In genomic region chr5:54404568-54404967, GRCh38 we compare ENCODE assay signal across 17 cellular contexts. TPM values are rescaled to one million over a fixed set of nuclear protein-coding genes. Genes with fewer than 3 reads are reported as not detected.
DNase-seq lines count a peak whose midpoint lies in the region; ATAC-seq, FAIRE-seq and TF ChIP-seq lines count a peak whose summit lies in the region.
"Had no signal": no experiment of that assay in that cellular context is flagged by ENCODE, and none has a peak within 500 bp of the region (broad histone marks: within the 10 kb centered on the region; RNA-seq: fewer than 3 reads in every experiment).

No MANE protein-coding gene starts in this region.

- no peak overlapping the region; a peak in 1 of 4 replicates for H4K8ac ChIP-seq in IMR-90 (ENCODE audit: low read depth in 2 of 2, low read length in 2 of 2)

- no peak overlapping the region for H3K4me3 ChIP-seq in AG10803 (ENCODE audit: low read length)
- H3K4me3 ChIP-seq in IMR-90 (ENCODE audit: insufficient read depth, low read depth, low read length): no peak overlapping the region
- no peak overlapping the region for H3K4me3 ChIP-seq in GM12878
- H3K4me3 ChIP-seq in keratinocyte (ENCODE audit: control insufficient read depth in 2 of 3, extremely low read depth in 1 of 3, insufficient read depth in 2 of 3, low read depth in 1 of 3, low read length in 3 of 3): no peak overlapping the region

- H4K20me1 ChIP-seq in IMR-90 (ENCODE audit: insufficient read depth, low read length) (no peaks in the 10 kb centered on the region), GM12878 (ENCODE audit: control insufficient read depth, insufficient read depth) (no peaks in the 10 kb centered on the region), keratinocyte (ENCODE audit: control insufficient read depth, extremely low read depth, insufficient read depth, low read length) (no peaks in the 10 kb centered on the region)

- no peak overlapping the region for H2AFZ ChIP-seq in IMR-90 (replicated peaks; ENCODE audit: low read length, poor library complexity)
- peak overlapping the region; percentile 51 for H2AFZ ChIP-seq in GM12878 (ENCODE audit: control insufficient read depth, low read depth, low read length)
- peak overlapping the region; percentile 44 for H2AFZ ChIP-seq in keratinocyte (ENCODE audit: control insufficient read depth, low read length)

- no peaks in the 10 kb centered on the region for H3K79me1 ChIP-seq in IMR-90 (ENCODE audit: low read depth in 1 of 2, low read length in 2 of 2)

- H3K4me1 ChIP-seq in IMR-90 (ENCODE audit: control insufficient read depth, insufficient read depth, low read length) (no peaks in the 10 kb centered on the region), GM12878 (ENCODE audit: control insufficient read depth, insufficient read depth, low read length) (peaks cover 5% of the 10 kb centered on the region), keratinocyte (ENCODE audit: control insufficient read depth, extremely low read depth, insufficient read depth, low read length) (peaks cover 27% of the 10 kb centered on the region)

- no peak overlapping the region for H3K4me2 ChIP-seq in IMR-90 (ENCODE audit: low read depth, low read length)
- 0 out of 2 replicates have a peak overlapping the region, but pooled peaks have one; percentile 9 for H3K4me2 ChIP-seq in GM12878 (ENCODE audit: control insufficient read depth, insufficient read depth)
- peak overlapping the region; percentile 29 for H3K4me2 ChIP-seq in keratinocyte (ENCODE audit: control insufficient read depth, extremely low read depth, insufficient read depth, low read depth, low read length)

- 0 out of 4 replicates have a peak, but pooled peaks of 1 of the 2 experiments have one; percentile 14 for TF ChIP-seq EP300 in GM12878 (IDR thresholded peaks at IDR 0.05; ENCODE audit: borderline replicate concordance in 1 of 2, control insufficient read depth in 1 of 2, low read depth in 2 of 2, low read length in 2 of 2)

- H3K18ac ChIP-seq in IMR-90 (ENCODE audit: low read depth, low read length): peak overlapping the region; percentile 87

- no peaks in the 10 kb centered on the region for H3K9me3 ChIP-seq in IMR-90 (ENCODE audit: control insufficient read depth, insufficient read depth, low read length)
- H3K9me3 ChIP-seq in GM12878 (replicated peaks; ENCODE audit: control insufficient read depth, insufficient read depth, low read length): no peaks in the 10 kb centered on the region
- no peaks in the 10 kb centered on the region for H3K9me3 ChIP-seq in keratinocyte (ENCODE audit: control insufficient read depth, low read depth, low read length)
- H3K9me3 ChIP-seq: neutrophil had no signal

- peak overlapping the region; percentile 32; the same call in 1 of the 2 replicates for H2BK20ac ChIP-seq in IMR-90 (ENCODE audit: low read depth, low read length)

- H3K14ac ChIP-seq in IMR-90 (replicated peaks; ENCODE audit: low read depth, low read length): peak overlapping the region; percentile 20; the same call in 1 of the 2 replicates

- ATAC-seq in IMR-90 (ENCODE audit: low read depth) (peak; percentile 32), GM12878 (peak; percentile 10; the same call in 1 of the 3 replicates), HG03196 (IDR thresholded peaks at IDR 0.05; ENCODE audit: unreplicated experiment) (no peak)
- ATAC-seq: activated naive CD4-positive, alpha-beta T cell treated with anti-CD3 and anti-CD28 coated beads, Interleukin-2, amount 50 U/mL, for 72 hours; Panc1 had no signal

- in situ Hi-C loops in IMR-90 (cut with MboI; ENCODE audit: low sequenced_read_pairs) (no loop called here), GM12878 (cut with MboI) (no loop called here)

- intact Hi-C loops in IMR-90 (cut with micrococcal nuclease) (loop anchor here (5.0 kb wide), 1 partner anchor 87 kb away; no protein-coding TSS in a partner anchor), GM12878 (cut with micrococcal nuclease; ENCODE audit: unreplicated experiment) (no loop called here)

- CTCF ChIA-PET in IMR-90 (lab: Yijun Ruan, JAX): no interaction called here
- CTCF ChIA-PET in GM12878 (lab: Yijun Ruan, JAX): interaction anchor here (1.5 to 4.9 kb wide), 8 partner anchors 10 to 161 kb away, joined by 3 to 22 read pairs (median 4); partner anchors contain the start of gene ARL15

- peak overlapping the region; percentile 88 for H4K5ac ChIP-seq in IMR-90 (ENCODE audit: low read depth, low read length)

- TF ChIP-seq CTCF in AG10803 (conservative IDR thresholded peaks at IDR 0.05; ENCODE audit: low read length) (no peak), IMR-90 (conservative IDR thresholded peaks at IDR 0.05; ENCODE audit: low read depth, low read length) (no peak), GM12878 (IDR thresholded peaks at IDR 0.05 in 2 of 3, conservative IDR thresholded peaks at IDR 0.05 in 1 of 3; ENCODE audit: control insufficient read depth in 2 of 3, extremely low read depth in 1 of 3, insufficient read depth in 1 of 3, low read depth in 3 of 3, low read length in 3 of 3) (no peak), keratinocyte (optimal IDR thresholded peaks at IDR 0.05 in 1 of 3, IDR thresholded peaks at IDR 0.05 in 1 of 3, conservative IDR thresholded peaks at IDR 0.05 in 1 of 3; ENCODE audit: extremely low read depth in 1 of 3, insufficient read depth in 2 of 3, low read length in 3 of 3) (no peak), GM10266 (IDR thresholded peaks at IDR 0.05; ENCODE audit: control insufficient read depth, insufficient read depth, low read depth, missing control alignments) (no peak)

- H3K23ac ChIP-seq in IMR-90 (ENCODE audit: low read depth, low read length): no peak overlapping the region

- FAIRE-seq in GM12878 (lab: Jason Lieb, UNC) (no peak), keratinocyte (lab: Jason Lieb, UNC) (peak; percentile 86)
- FAIRE-seq: colon, TTC549 had no signal

- H3K56ac ChIP-seq in IMR-90 (ENCODE audit: extremely low read depth, insufficient read depth, low read length): no peak overlapping the region

- peak; percentile 73 for DNase-seq in AG10803 (ENCODE audit: low read depth)
- peak; percentile 5 for DNase-seq in IMR-90
- no peak for DNase-seq in GM12878 (ENCODE audit: low read depth, low spot score)
- peak; percentile 59 for DNase-seq in keratinocyte (ENCODE audit: low read depth, low spot score)
- DNase-seq in GM10266 (ENCODE audit: extremely low spot score): no peak
- DNase-seq in OCI-M2 (lab: John Stamatoyannopoulos, UW; ENCODE audit: unreplicated experiment): no peak
- no peak for DNase-seq in activated naive CD4-positive, alpha-beta T cell treated with Interleukin-2 at 50 U/mL for 16 hours
- DNase-seq: activated CD8-positive, alpha-beta memory T cell treated with anti-CD3 and anti-CD28 coated beads for 24 hours; EL; head of caudate nucleus; NCI-H2029 had no signal

- H3K27me3 ChIP-seq in IMR-90 (ENCODE audit: control insufficient read depth, insufficient read depth, low read length) (peaks cover 9% of the 10 kb centered on the region), GM12878 (replicated peaks in 1 of 2; ENCODE audit: control insufficient read depth in 2 of 2, insufficient read depth in 2 of 2, low read length in 1 of 2) (no peaks in the 10 kb centered on the region), keratinocyte (ENCODE audit: control insufficient read depth, extremely low read depth, insufficient read depth, low read length) (no peaks in the 10 kb centered on the region)
- H3K27me3 ChIP-seq: neutrophil had no signal

- BruUV-seq in IMR-90 (replicated peaks; lab: Mats Ljungman, UMichigan) (no TSS peak), GM12878 (replicated peaks; lab: Mats Ljungman, UMichigan) (no TSS peak)

- H2AK9ac ChIP-seq in IMR-90 (replicated peaks; ENCODE audit: low read depth, low read length, poor library complexity): no peak overlapping the region

- no peak overlapping the region for H3K9ac ChIP-seq in IMR-90 (ENCODE audit: low read depth, low read length)
- no peak overlapping the region for H3K9ac ChIP-seq in GM12878 (ENCODE audit: control insufficient read depth, insufficient read depth, low read length)
- H3K9ac ChIP-seq in keratinocyte (ENCODE audit: control insufficient read depth, extremely low read depth, insufficient read depth, low read length): peak overlapping the region; percentile 5

- peak overlapping the region; percentile 20; the same call in 1 of the 2 replicates for H2BK120ac ChIP-seq in IMR-90 (ENCODE audit: low read depth, low read length)

- no peak overlapping the region for H4K91ac ChIP-seq in IMR-90 (ENCODE audit: insufficient read depth, low read depth, low read length)

- no peak overlapping the region for H3K4ac ChIP-seq in IMR-90 (ENCODE audit: low read depth, low read length)

- TF ChIP-seq POLR2A in IMR-90 (IDR thresholded peaks at IDR 0.05; ENCODE audit: low read depth, low read length) (no peak), GM12878 (IDR thresholded peaks at IDR 0.05; ENCODE audit: low read depth, low read length) (no peak)

- SMC1A ChIA-PET in GM12878 (lab: Charles Lee; ENCODE audit: uncharacterized antibody, unreplicated experiment): interaction anchor here (0.8 to 8.7 kb wide), 7 partner anchors 8 to 38 kb away, joined by 3 to 71 read pairs (median 19); no protein-coding TSS in a partner anchor

- TF ChIP-seq RAD21 in IMR-90 (IDR thresholded peaks at IDR 0.05; ENCODE audit: low read length) (no peak), GM12878 (IDR thresholded peaks at IDR 0.05; ENCODE audit: insufficient read depth, low read depth, low read length) (no peak)

- H3K27ac ChIP-seq in IMR-90 (ENCODE audit: insufficient read depth, low read length): peak overlapping the region; percentile 55; the same call in 1 of the 2 replicates
- H3K27ac ChIP-seq in GM12878 (ENCODE audit: control insufficient read depth, insufficient read depth): no peak overlapping the region
- H3K27ac ChIP-seq in keratinocyte (ENCODE audit: control insufficient read depth, insufficient read depth, low read length): peak overlapping the region; percentile 75
- H3K27ac ChIP-seq: neutrophil had no signal

- H3K79me2 ChIP-seq in GM12878 (ENCODE audit: control insufficient read depth, insufficient read depth, low read length) (no peaks in the 10 kb centered on the region), keratinocyte (ENCODE audit: control insufficient read depth, insufficient read depth, low read length) (no peaks in the 10 kb centered on the region)

- H3K36me3 ChIP-seq in IMR-90 (ENCODE audit: control insufficient read depth, insufficient read depth, low read length) (no peaks in the 10 kb centered on the region), GM12878 (ENCODE audit: control insufficient read depth in 2 of 2, insufficient read depth in 2 of 2, low read length in 1 of 2) (no peaks in the 10 kb centered on the region), keratinocyte (ENCODE audit: control insufficient read depth in 2 of 2, extremely low read depth in 1 of 2, insufficient read depth in 2 of 2, low read length in 2 of 2) (no peaks in the 10 kb centered on the region)
- H3K36me3 ChIP-seq: neutrophil had no signal

- H3K9me1 ChIP-seq in IMR-90 (ENCODE audit: insufficient read depth, low read length) (no peaks in the 10 kb centered on the region), keratinocyte (ENCODE audit: control insufficient read depth, extremely low read depth, insufficient read depth, low read length) (no peaks in the 10 kb centered on the region)

- H2AK5ac ChIP-seq in IMR-90 (ENCODE audit: low read depth, low read length): no peak overlapping the region

- peak overlapping the region; percentile 42 for H2BK5ac ChIP-seq in IMR-90 (ENCODE audit: low read depth, low read length, poor library complexity, severe bottlenecking)

- RAD21 ChIA-PET in GM12878 (lab: Charles Lee; ENCODE audit: unreplicated experiment): interaction anchor here (1.0 to 7.9 kb wide), 7 partner anchors 9 to 95 kb away, joined by 3 to 41 read pairs (median 9); partner anchors contain the start of gene ARL15

- dilution Hi-C loops in IMR-90 (cut with HindIII; ENCODE audit: low sequenced_read_pairs, unreplicated experiment) (no loop called here), keratinocyte (cut with MboI; ENCODE audit: extremely low pct_ligation_motif_present, low sequenced_read_pairs) (no loop called here)

- 60% methylated on average over 1 of the region's 3 CpGs; no CpG with 5 or more reads in 1 of the 2 experiments for WGBS in IMR-90 (ENCODE audit: extremely low coverage in 2 of 2, insufficient read length in 1 of 2), 2 experiments
- WGBS in GM12878 (ENCODE audit: insufficient coverage, insufficient replicate concordance, low lambda C conversion rate, missing lambda C conversion rate): 28% methylated on average over 3 of the region's 3 CpGs

- POLR2A ChIA-PET in IMR-90 (lab: Charles Lee; ENCODE audit: unreplicated experiment) (no interaction called here), GM12878 (lab: Charles Lee) (interaction anchor here (1.7 to 5.0 kb wide), 3 partner anchors 11 to 19 kb away, joined by 5 to 30 read pairs (median 24); no protein-coding TSS in a partner anchor)

- H2BK15ac ChIP-seq in IMR-90 (ENCODE audit: low read depth, low read length): no peak overlapping the region

RNA-seq across cellular contexts. Expression of gene HSPB3, which starts 50.9 kb away (rescaled TPM):
- total RNA-seq in IMR-90 (2012; rRNA removed): 0.54 TPM in 1 of 2 replicates, not detected in the other
- 0.31 and 0.98 TPM in 2 replicates for polyA plus RNA-seq in IMR-90 (2012; rRNA removed)
- 0.56 and 0.67 TPM in 2 replicates for polyA plus RNA-seq in IMR-90 (2012; cell fraction: cytosol; rRNA removed)
- 0.20 and 0.47 TPM in 2 replicates for polyA plus RNA-seq in IMR-90 (2012; cell fraction: nucleus; rRNA removed; ENCODE audit: low replicate concordance)
- 8.0 and 8.4 TPM in 2 replicates for total RNA-seq in GM12878 (2013; cell fraction: nucleolus; rRNA removed)
- total RNA-seq in GM12878 (2014; rRNA removed): not detected in 2 replicates
- total RNA-seq in GM12878 (2014; rRNA removed; fragmentation: Illumina TruSeq; extraction: Trizol): not detected in 2 replicates
- total RNA-seq in GM12878 (2021): not detected in 2 replicates
- polyA plus RNA-seq in GM12878 (2011; ENCODE audit: low read depth): not detected
- 0.50 and 0.60 TPM in 2 replicates for polyA plus RNA-seq in GM12878 (2011; rRNA removed)
- 0.16 and 0.30 TPM in 2 replicates for polyA plus RNA-seq in GM12878 (2011; cell fraction: cytosol; rRNA removed)
- polyA plus RNA-seq in GM12878 (2011; cell fraction: nucleus; rRNA removed): 0.72 and 1.2 TPM in 2 replicates
- not detected in 2 replicates for polyA plus RNA-seq in GM12878 (2012)
- polyA plus RNA-seq in GM12878 (2014; fragmentation: Illumina TruSeq; extraction: Trizol): not detected in 2 replicates
- under 1 TPM; 0.11 to 0.29 TPM for polyA plus RNA-seq in GM12878 (2014; fragmentation: Nextera tagmentation; extraction: Ambion mirVana)
- 0.37 TPM in 1 of 2 replicates, not detected in the other for polyA plus RNA-seq in GM12878 (2014; rRNA removed)
- not detected for polyA plus RNA-seq in GM12878 (2016; fragmentation: Nextera tagmentation; extraction: Ambion mirVana)
- polyA minus RNA-seq in GM12878 (2011; rRNA and poly(A)+ RNA removed): 0.31 and 1.7 TPM in 2 replicates
- polyA minus RNA-seq in GM12878 (2011; cell fraction: cytosol; rRNA and poly(A)+ RNA removed): not detected in 2 replicates
- 0.96 TPM in 1 of 2 replicates, not detected in the other for polyA minus RNA-seq in GM12878 (2011; cell fraction: nucleus; rRNA and poly(A)+ RNA removed)
- polyA plus RNA-seq in keratinocyte: 0.08 to 10.0 TPM (median 1.8 TPM) in 3 replicates
- 3.6 TPM for polyA plus RNA-seq in keratinocyte (2011; ENCODE audit: low read depth)
- 1.4 and 1.8 TPM in 2 replicates for polyA plus RNA-seq in keratinocyte (2011; cell fraction: cytosol; rRNA removed)
- 7.3 and 7.6 TPM in 2 replicates for polyA plus RNA-seq in keratinocyte (2011; cell fraction: nucleus; rRNA removed)
- polyA plus RNA-seq in keratinocyte (2012; ENCODE audit: low replicate concordance): 0.21 and 5.1 TPM in 2 replicates
- 0.29 to 4.6 TPM (median 1.8 TPM) in 3 replicates for polyA minus RNA-seq in keratinocyte
- 2.7 TPM for polyA minus RNA-seq in keratinocyte (2011; cell fraction: cytosol; rRNA and poly(A)+ RNA removed)
- 1.1 and 1.5 TPM in 2 replicates for polyA minus RNA-seq in keratinocyte (2011; cell fraction: nucleus; rRNA and poly(A)+ RNA removed)
- total RNA-seq: activated naive CD4-positive, alpha-beta T cell treated with anti-CD3 and anti-CD28 coated beads, Interleukin-2, amount 50 U/mL, for 72 hours had no signal

Comparison
In these comparisons a context has a peak if more than half of its experiments do, and no peak if none do; other contexts are left out.
1. DNase-seq: peak in AG10803 (single experiment), IMR-90 (single experiment) and keratinocyte (single experiment); none in GM12878 (single experiment), GM10266 (single experiment), OCI-M2 (single experiment) and activated naive CD4-positive, alpha-beta T cell treated with Interleukin-2 at 50 U/mL for 16 hours (single experiment).